In the genomic region with DNA sequence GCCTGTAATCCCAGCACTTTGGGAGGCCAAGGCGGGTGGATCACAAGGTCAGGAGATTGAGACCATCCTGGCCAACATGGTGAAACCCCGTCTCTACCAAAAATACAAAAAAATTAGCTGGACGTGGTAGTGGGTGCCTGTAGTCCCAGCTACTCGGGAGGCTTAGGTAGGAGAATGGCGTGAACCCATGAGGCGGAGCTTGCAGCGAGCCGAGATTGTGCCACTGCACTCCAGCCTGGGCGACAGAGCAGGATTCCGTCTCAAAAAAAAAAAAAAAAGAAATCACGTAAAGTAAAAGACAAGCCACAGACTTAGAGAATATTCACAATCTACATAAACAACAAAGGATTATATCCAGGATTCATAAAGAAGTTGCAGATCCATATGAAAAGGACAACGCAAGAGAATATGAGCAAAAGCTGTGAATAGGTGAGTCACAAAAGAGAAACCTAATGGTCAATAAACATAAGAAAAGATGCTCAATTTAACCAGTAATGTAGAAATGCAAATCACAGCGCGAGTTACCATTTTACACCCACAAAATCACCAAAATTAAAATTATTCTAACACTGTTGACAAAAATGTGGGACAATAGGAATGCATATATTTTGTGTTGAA, we compare ENCODE assay signal across 1 cellular context. TPM values are rescaled to one million over a fixed set of nuclear protein-coding genes. Genes with fewer than 3 reads are reported as not detected.
"Had no signal": no experiment of that assay in that cellular context is flagged by ENCODE, and none has a peak within 500 bp of the region (broad histone marks: within the 10 kb centered on the region; RNA-seq: fewer than 3 reads in every experiment).

No MANE protein-coding gene starts in this region.

RNA-seq across cellular contexts. Expression of a gene that starts 34.3 kb away (rescaled TPM):
- polyA plus RNA-seq: IgD-negative memory B cell had no signal
